8 cellular contexts compared by ENCODE assay signal in the genomic region with DNA sequence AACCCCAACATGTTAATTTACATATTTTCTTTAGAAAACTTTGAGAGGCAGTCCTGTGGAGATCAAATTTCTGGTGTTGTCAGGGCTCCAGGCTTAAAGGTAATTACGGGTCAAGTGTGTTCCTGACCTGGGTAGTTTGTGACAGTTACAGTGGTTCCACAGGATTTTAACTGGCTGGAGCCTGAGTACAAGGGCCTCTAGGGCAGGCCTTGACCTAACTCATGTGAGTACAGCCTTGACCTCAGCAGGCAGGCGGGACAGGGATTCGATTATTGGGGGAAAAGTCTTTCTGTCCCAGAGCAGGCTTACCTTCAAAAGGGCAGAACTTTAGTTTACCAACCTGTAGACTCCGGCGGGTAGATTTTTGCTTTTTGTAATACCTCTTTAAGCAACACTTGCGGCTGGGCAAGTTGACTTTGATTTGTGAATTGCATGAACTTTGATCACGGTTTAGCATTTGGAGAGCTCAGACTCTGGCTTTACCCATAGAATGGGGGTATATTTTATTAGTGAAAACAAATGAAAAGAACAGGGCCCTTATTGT. TPM values are rescaled to one million over a fixed set of nuclear protein-coding genes. Genes with fewer than 3 reads are reported as not detected.
DNase-seq lines count a peak whose midpoint lies in the region; ATAC-seq and TF ChIP-seq lines count a peak whose summit lies in the region.

No MANE protein-coding gene starts in this region.

- H3K27ac Mint-ChIP-seq in WTC11: peak overlapping the region; percentile 59; the same call in 1 of the 2 replicates
- H3K27ac Mint-ChIP-seq in stimulated activated memory B cell treated with anti-CD40 and anti-IgM and Interleukin-4, amounts not matched to agents 10 μg/mL and 1 μg/mL and 100 μg/mL, for 72 hours: peak overlapping the region; percentile 84

- no peaks in the 10 kb centered on the region for H3K4me1 ChIP-seq in right cardiac atrium (ENCODE audit: control insufficient read depth, insufficient read depth, low read length)

- POLR2A ChIA-PET in WTC11 (lab: Charles Lee): interaction anchor here (0.7 kb wide), 1 partner anchor 399 kb away, joined by 3 read pairs; no protein-coding TSS in a partner anchor

- TF ChIP-seq CTCF in WTC11 (IDR thresholded peaks at IDR 0.05): no peak

- no peak overlapping the region for H3K4me3 Mint-ChIP-seq in WTC11
- no peak overlapping the region for H3K4me3 Mint-ChIP-seq in stimulated activated memory B cell treated with anti-CD40 and anti-IgM and Interleukin-4, amounts not matched to agents 10 μg/mL and 1 μg/mL and 100 μg/mL, for 72 hours

- no peaks in the 10 kb centered on the region for H3K9me3 ChIP-seq in right cardiac atrium (ENCODE audit: control insufficient read depth, low read length)

- no peaks in the 10 kb centered on the region for H3K9me3 Mint-ChIP-seq in WTC11
- H3K9me3 Mint-ChIP-seq in stimulated activated memory B cell treated with anti-CD40 and anti-IgM and Interleukin-4, amounts not matched to agents 10 μg/mL and 1 μg/mL and 100 μg/mL, for 72 hours: no peaks in the 10 kb centered on the region

- H3K4me1 Mint-ChIP-seq in WTC11: peaks cover 14% of the 10 kb centered on the region
- peaks cover 23% of the 10 kb centered on the region for H3K4me1 Mint-ChIP-seq in stimulated activated memory B cell treated with anti-CD40 and anti-IgM and Interleukin-4, amounts not matched to agents 10 μg/mL and 1 μg/mL and 100 μg/mL, for 72 hours

- DNase-seq in NCI-H2196 (lab: John Stamatoyannopoulos, UW; ENCODE audit: unreplicated experiment) (peak; percentile 46), NCI-H2196 treated with DMSO at 0.1 percent for 48 hours (lab: John Stamatoyannopoulos, UW; ENCODE audit: unreplicated experiment) (no peak), WTC11 (ENCODE audit: low spot score) (no peak), right cardiac atrium (no peak), NCI-H1092 treated with DMSO at 0.1 percent for 48 hours (lab: John Stamatoyannopoulos, UW) (no peak)

- no peaks in the 10 kb centered on the region for H3K27me3 ChIP-seq in right cardiac atrium (ENCODE audit: control insufficient read depth, insufficient read depth)

- intact Hi-C loops in right cardiac atrium (cut with DNase I): no loop called here

- H3K4me3 ChIP-seq in right cardiac atrium (ENCODE audit: low read length): no peak overlapping the region

- WGBS in right cardiac atrium: 87% methylated on average over 7 of the region's 7 CpGs

- ATAC-seq in WTC11 (peak; percentile 69), right cardiac atrium (peak in 1 of 2 donors; percentile 60), GM21526 (IDR thresholded peaks at IDR 0.05; ENCODE audit: low FRiP score, unreplicated experiment) (no peak)
- no peak for ATAC-seq in stimulated activated memory B cell treated with anti-CD40 and anti-IgM and Interleukin-4, amounts not matched to agents 10 μg/mL and 1 μg/mL and 100 μg/mL, for 72 hours
- ATAC-seq in activated CD4-positive, CD25-positive, alpha-beta regulatory T cell treated with anti-CD3 and anti-CD28 coated beads, Interleukin-2, amount 50 U/mL, for 24 hours: no peak

- no peaks in the 10 kb centered on the region for H3K36me3 Mint-ChIP-seq in WTC11
- H3K36me3 Mint-ChIP-seq in stimulated activated memory B cell treated with anti-CD40 and anti-IgM and Interleukin-4, amounts not matched to agents 10 μg/mL and 1 μg/mL and 100 μg/mL, for 72 hours: no peaks in the 10 kb centered on the region

- CTCF ChIA-PET in WTC11 (lab: Charles Lee): interaction anchor here (0.7 to 1.2 kb wide), 2 partner anchors 123 to 142 kb away, joined by 3 read pairs; partner anchors contain the start of genes ARPC3 and GPN3

- peak overlapping the region; percentile 64 for H3K27ac ChIP-seq in right cardiac atrium (ENCODE audit: low read length)

- no peaks in the 10 kb centered on the region for H3K27me3 Mint-ChIP-seq in WTC11 (ENCODE audit: low read depth)
- H3K27me3 Mint-ChIP-seq in stimulated activated memory B cell treated with anti-CD40 and anti-IgM and Interleukin-4, amounts not matched to agents 10 μg/mL and 1 μg/mL and 100 μg/mL, for 72 hours: no peaks in the 10 kb centered on the region

TF ChIP-seq in WTC11, 78 proteins besides CTCF, POLR2A, EP300 and RAD21:
- no peak for TF ChIP-seq STAT6 (CRISPR knock-in tag; conservative IDR thresholded peaks at IDR 0.05; ENCODE audit: low read depth)

RNA-seq across cellular contexts. Expression of gene PPTC7, which starts 8.5 kb away (rescaled TPM):
- total RNA-seq in WTC11 (2021) (14.2 to 15.6 TPM (median 14.9 TPM) in 3 replicates), right cardiac atrium (10 to 100 TPM; 46.6 to 82.8 (median 56.6) TPM)
- 31.5 TPM for polyA plus RNA-seq in right cardiac atrium

RNA-seq across cellular contexts. Expression of gene TCTN1, which starts 22.3 kb away (rescaled TPM):
- total RNA-seq in WTC11 (2021) (10.3 to 15.9 TPM (median 13.9 TPM) in 3 replicates), right cardiac atrium (10 to 100 TPM; 37.0 to 47.0 (median 42.4) TPM)
- 33.7 TPM for polyA plus RNA-seq in right cardiac atrium
